9 cellular contexts compared by ENCODE assay signal in genomic region chr20:17648782-17649730, GRCh38. TPM values are rescaled to one million over a fixed set of nuclear protein-coding genes. Genes with fewer than 3 reads are reported as not detected.
DNase-seq lines count a peak whose midpoint lies in the region; ATAC-seq, FAIRE-seq and TF ChIP-seq lines count a peak whose summit lies in the region.
"Had no signal": no experiment of that assay in that cellular context is flagged by ENCODE, and none has a peak within 500 bp of the region (broad histone marks: within the 10 kb centered on the region; RNA-seq: fewer than 3 reads in every experiment).

No MANE protein-coding gene starts in this region.

- ATAC-seq in HepG2, result peak; percentile 13

- in situ Hi-C loops in astrocyte of the cerebellum (cut with HindIII; ENCODE audit: low sequenced_read_pairs), result no loop called here
- in situ Hi-C loops in HepG2 (cut with HindIII; ENCODE audit: extremely low pct_ligation_motif_present, low pct_unique_long_range_greater_than_20kb), result no loop called here

- no peak overlapping the region for H3K4me2 ChIP-seq in HepG2 (ENCODE audit: low read depth, low read length)

- CTCF ChIA-PET in HepG2 (lab: Yijun Ruan, JAX; ENCODE audit: low intra/inter-chr PET ratio, low total read pairs), result interaction anchor here (1.0 to 1.4 kb wide), 2 partner anchors 112 to 145 kb away, joined by 4 to 6 read pairs; no protein-coding TSS in a partner anchor

- TF ChIP-seq EP300 in HepG2 (IDR thresholded peaks at IDR 0.05; ENCODE audit: low read depth in 2 of 2, low read length in 2 of 2) (no peak), HepG2 (CRISPR knock-in tag; IDR thresholded peaks at IDR 0.05; ENCODE audit: borderline replicate concordance) (no peak)

- intact Hi-C loops in HepG2 (cut with micrococcal nuclease; ENCODE audit: unreplicated experiment), result no loop called here

- peak overlapping the region; percentile 20 for H3K4me3 Mint-ChIP-seq in type B pancreatic cell

- TF ChIP-seq CTCF in astrocyte of the cerebellum (IDR thresholded peaks at IDR 0.05; ENCODE audit: low read depth, low read length, missing control alignments), result peak; percentile 55
- peak; percentile 61 for TF ChIP-seq CTCF in HepG2 (CRISPR knock-in tag; IDR thresholded peaks at IDR 0.05)
- peak; percentile 64 for TF ChIP-seq CTCF in type B pancreatic cell (conservative IDR thresholded peaks at IDR 0.05)

- peak; percentile 50 to 69 for DNase-seq in NCI-H2081 (lab: John Stamatoyannopoulos, UW)
- no peak for DNase-seq in NCI-H2081 treated with DMSO at 0.1 percent for 48 hours (lab: John Stamatoyannopoulos, UW)
- peak; percentile 85 for DNase-seq in NCI-H2196 (lab: John Stamatoyannopoulos, UW; ENCODE audit: unreplicated experiment)
- DNase-seq in astrocyte of the cerebellum (ENCODE audit: low read depth), result no peak
- no peak for DNase-seq in HepG2 (ENCODE audit: low spot score)
- DNase-seq in type B pancreatic cell (ENCODE audit: extremely low spot score, unreplicated experiment), result no peak
- no peak for DNase-seq in HuH-7 (ENCODE audit: low spot score)
- no peak for DNase-seq in GM19239 (ENCODE audit: insufficient read length, low spot score)

- no peak; a peak in 1 of 4 replicates for TF ChIP-seq POLR2A in HepG2 (IDR thresholded peaks at IDR 0.05; ENCODE audit: insufficient read depth in 1 of 2, low read depth in 2 of 2, low read length in 2 of 2)

- no peak overlapping the region for H3K27ac Mint-ChIP-seq in type B pancreatic cell

- no peaks in the 10 kb centered on the region for H3K27me3 Mint-ChIP-seq in type B pancreatic cell

- no peaks in the 10 kb centered on the region for H3K9me3 ChIP-seq in HepG2 (ENCODE audit: low read length)

- peaks cover 39 to 71% of the 10 kb centered on the region in 2 experiments for H3K36me3 ChIP-seq in HepG2 (replicated peaks in 1 of 2; ENCODE audit: control insufficient read depth in 1 of 2, insufficient read depth in 2 of 2, low read length in 2 of 2)

- peaks cover 97% of the 10 kb centered on the region for H3K79me2 ChIP-seq in HepG2 (ENCODE audit: insufficient read depth, low read length)

- no peaks in the 10 kb centered on the region for H3K27me3 ChIP-seq in HepG2 (ENCODE audit: control insufficient read depth in 1 of 2, insufficient read depth in 2 of 2, low read length in 2 of 2)

- FAIRE-seq in HepG2 (lab: Jason Lieb, UNC) (no peak), GM19239 (lab: Jason Lieb, UNC) (no peak)

- peaks cover 42% of the 10 kb centered on the region for H3K4me1 Mint-ChIP-seq in type B pancreatic cell (ENCODE audit: unreplicated experiment)

- TF ChIP-seq RAD21 in HepG2 (CRISPR knock-in tag; IDR thresholded peaks at IDR 0.05), result peak; percentile 37; the same call in 1 of the 2 replicates

- peaks cover 40% of the 10 kb centered on the region for H3K4me1 ChIP-seq in HepG2 (ENCODE audit: insufficient read depth, low read length)

- POLR2A ChIA-PET in HepG2 (lab: Yijun Ruan, JAX), result no interaction called here

- H2AFZ ChIP-seq in HepG2 (ENCODE audit: low read length), result no peak overlapping the region

- no peak overlapping the region for H3K4me3 ChIP-seq in astrocyte of the cerebellum (ENCODE audit: low read depth, low read length)
- H3K4me3 ChIP-seq in HepG2 (replicated peaks in 1 of 3; ENCODE audit: insufficient read depth in 1 of 3, low read depth in 2 of 3, low read length in 3 of 3), result no peak overlapping the region

- BruUV-seq in HepG2 (replicated peaks; lab: Mats Ljungman, UMichigan), result no TSS peak

- 91% methylated on average over 20 of the region's 20 CpGs for WGBS in HepG2 (ENCODE audit: low lambda C conversion rate)

- H3K36me3 Mint-ChIP-seq in type B pancreatic cell, result peaks cover 1% of the 10 kb centered on the region

- no peaks in the 10 kb centered on the region for H3K9me3 Mint-ChIP-seq in type B pancreatic cell

- no peak overlapping the region for H3K9ac ChIP-seq in HepG2 (ENCODE audit: insufficient read depth, low read depth, low read length)

- H3K27ac ChIP-seq in HepG2 (ENCODE audit: extremely low read length, insufficient read depth, low read length), result no peak overlapping the region
- H3K27ac ChIP-seq: C4-2B had no signal

- peaks cover 87% of the 10 kb centered on the region for H4K20me1 ChIP-seq in HepG2 (ENCODE audit: insufficient read depth, low read length)

TF ChIP-seq in HepG2, 621 proteins besides CTCF, POLR2A, EP300 and RAD21 (continues in another document):
- TF ChIP-seq MAF1 (CRISPR knock-in tag; IDR thresholded peaks at IDR 0.05; ENCODE audit: borderline replicate concordance) (no peak), ZNF567 (CRISPR knock-in tag; IDR thresholded peaks at IDR 0.05; ENCODE audit: borderline replicate concordance) (no peak), ZNF253 (CRISPR knock-in tag; IDR thresholded peaks at IDR 0.05; ENCODE audit: borderline replicate concordance) (no peak), MED13 (CRISPR knock-in tag; IDR thresholded peaks at IDR 0.05) (no peak), ZNF556 (CRISPR knock-in tag; IDR thresholded peaks at IDR 0.05; ENCODE audit: borderline replicate concordance) (no peak), ZNF468 (CRISPR knock-in tag; IDR thresholded peaks at IDR 0.05) (no peak), ZNF619 (CRISPR knock-in tag; IDR thresholded peaks at IDR 0.05) (no peak), THAP7 (CRISPR knock-in tag; IDR thresholded peaks at IDR 0.05) (0 out of 2 replicates have a peak, but pooled peaks have one; percentile 50), DR1 (CRISPR knock-in tag; IDR thresholded peaks at IDR 0.05) (no peak), NFATC3 (CRISPR knock-in tag; IDR thresholded peaks at IDR 0.05) (no peak)

RNA-seq across cellular contexts. Expression of gene RRBP1, which starts 33.0 kb away (rescaled TPM):
- total RNA-seq in HepG2 (2016; rRNA removed; fragmentation: Illumina TruSeq; extraction: Trizol) (97.1 and 222 TPM in 2 replicates), type B pancreatic cell (ENCODE audit: low replicate concordance) (161 and 230 TPM in 2 replicates)
- 35.1 and 38.1 TPM in 2 replicates for total RNA-seq in HepG2 (2016; cell fraction: cytosol; rRNA removed; fragmentation: Illumina TruSeq; extraction: Trizol; ENCODE audit: low read depth)
- total RNA-seq in HepG2 (2016; cell fraction: insoluble cytoplasmic fraction; rRNA removed; fragmentation: Illumina TruSeq; extraction: Trizol), result 75.4 and 223 TPM in 2 replicates
- total RNA-seq in HepG2 (2016; cell fraction: membrane; rRNA removed; fragmentation: Illumina TruSeq; extraction: Trizol), result 33.7 and 37.4 TPM in 2 replicates
- total RNA-seq in HepG2 (2016; cell fraction: nucleus; rRNA removed; fragmentation: Illumina TruSeq; extraction: Trizol), result 254 and 316 TPM in 2 replicates
- polyA plus RNA-seq in HepG2 (2011; rRNA removed), result 150 and 195 TPM in 2 replicates
- polyA plus RNA-seq in HepG2 (2011; cell fraction: cytosol; rRNA removed), result 97.1 and 99.8 TPM in 2 replicates
- polyA plus RNA-seq in HepG2 (2011; cell fraction: nucleus; rRNA removed), result 402 and 429 TPM in 2 replicates
- 190 and 218 TPM in 2 replicates for polyA plus RNA-seq in HepG2 (2012)
- 14.1 and 14.3 TPM in 2 replicates for polyA plus RNA-seq in HepG2 (2016; cell fraction: cytosol; fragmentation: Illumina TruSeq; extraction: Trizol; ENCODE audit: low read depth)
- 67.5 and 88.2 TPM in 2 replicates for polyA plus RNA-seq in HepG2 (2016; cell fraction: insoluble cytoplasmic fraction; fragmentation: Illumina TruSeq; extraction: Trizol; ENCODE audit: low read depth)
- 15.3 and 18.4 TPM in 2 replicates for polyA plus RNA-seq in HepG2 (2016; cell fraction: membrane; fragmentation: Illumina TruSeq; extraction: Trizol; ENCODE audit: low read depth)
- 548 and 573 TPM in 2 replicates for polyA plus RNA-seq in HepG2 (2016; cell fraction: nucleus; fragmentation: Illumina TruSeq; extraction: Trizol; ENCODE audit: insufficient read depth, low read depth)
- polyA minus RNA-seq in HepG2 (2011; rRNA and poly(A)+ RNA removed; ENCODE audit: low replicate concordance), result 18.3 and 157 TPM in 2 replicates
- 155 and 192 TPM in 2 replicates for polyA minus RNA-seq in HepG2 (2011; cell fraction: cytosol; rRNA and poly(A)+ RNA removed)
- polyA minus RNA-seq in HepG2 (2011; cell fraction: nucleus; rRNA and poly(A)+ RNA removed), result 198 and 205 TPM in 2 replicates

RNA-seq across cellular contexts. Expression of gene BANF2, which starts 50.7 kb away (rescaled TPM):
- 0.35 TPM in 1 of 2 replicates, not detected in the other for total RNA-seq in HepG2 (2016; rRNA removed; fragmentation: Illumina TruSeq; extraction: Trizol)
- 0.53 TPM in 1 of 2 replicates, not detected in the other for total RNA-seq in HepG2 (2016; cell fraction: cytosol; rRNA removed; fragmentation: Illumina TruSeq; extraction: Trizol; ENCODE audit: low read depth)
- total RNA-seq in HepG2 (2016; cell fraction: insoluble cytoplasmic fraction; rRNA removed; fragmentation: Illumina TruSeq; extraction: Trizol), result not detected in 2 replicates
- total RNA-seq in HepG2 (2016; cell fraction: membrane; rRNA removed; fragmentation: Illumina TruSeq; extraction: Trizol), result not detected in 2 replicates
- total RNA-seq in HepG2 (2016; cell fraction: nucleus; rRNA removed; fragmentation: Illumina TruSeq; extraction: Trizol), result not detected in 2 replicates
- not detected in 2 replicates for polyA plus RNA-seq in HepG2 (2011; rRNA removed)
- polyA plus RNA-seq in HepG2 (2011; cell fraction: cytosol; rRNA removed), result not detected in 2 replicates
- polyA plus RNA-seq in HepG2 (2011; cell fraction: nucleus; rRNA removed), result not detected in 2 replicates
- polyA plus RNA-seq in HepG2 (2012), result not detected in 2 replicates
- polyA plus RNA-seq in HepG2 (2016; cell fraction: cytosol; fragmentation: Illumina TruSeq; extraction: Trizol; ENCODE audit: low read depth), result not detected in 2 replicates
- polyA plus RNA-seq in HepG2 (2016; cell fraction: insoluble cytoplasmic fraction; fragmentation: Illumina TruSeq; extraction: Trizol; ENCODE audit: low read depth), result not detected in 2 replicates
- polyA plus RNA-seq in HepG2 (2016; cell fraction: membrane; fragmentation: Illumina TruSeq; extraction: Trizol; ENCODE audit: low read depth), result not detected in 2 replicates
- not detected in 2 replicates for polyA plus RNA-seq in HepG2 (2016; cell fraction: nucleus; fragmentation: Illumina TruSeq; extraction: Trizol; ENCODE audit: insufficient read depth, low read depth)
- polyA minus RNA-seq in HepG2 (2011; rRNA and poly(A)+ RNA removed; ENCODE audit: low replicate concordance), result not detected in 2 replicates
- not detected in 2 replicates for polyA minus RNA-seq in HepG2 (2011; cell fraction: cytosol; rRNA and poly(A)+ RNA removed)
- not detected in 2 replicates for polyA minus RNA-seq in HepG2 (2011; cell fraction: nucleus; rRNA and poly(A)+ RNA removed)
- not detected in 2 replicates for total RNA-seq in type B pancreatic cell (ENCODE audit: low replicate concordance)

Comparison
In these comparisons a context has a peak if more than half of its experiments do, and no peak if none do; other contexts are left out.
1. DNase-seq: peak in NCI-H2081 (2 of 2) and NCI-H2196 (single experiment); none in NCI-H2081 treated with DMSO at 0.1 percent for 48 hours (single experiment), astrocyte of the cerebellum (single experiment), HepG2 (single experiment), type B pancreatic cell (single experiment), HuH-7 (single experiment) and GM19239 (single experiment).
2. Peak in every context shown above with its lines, with median percentiles within 50 percentile points of each other: CTCF ChIP-seq.